8 cellular contexts compared by ENCODE assay signal in genomic region chr16:27242398-27242797, GRCh38.
DNase-seq lines count a peak whose midpoint lies in the region; ATAC-seq and TF ChIP-seq lines count a peak whose summit lies in the region.

No MANE protein-coding gene starts in this region.

- H3K4me2 ChIP-seq in MM.1S (ENCODE audit: low read depth, low read length): peak overlapping the region; percentile 72

- H4K20me1 ChIP-seq in MM.1S (ENCODE audit: insufficient read depth, low read length): no peaks in the 10 kb centered on the region

- H3K79me2 ChIP-seq in ACC112 (ENCODE audit: control insufficient read depth, insufficient read depth, low read length, unreplicated experiment) (peaks cover 26% of the 10 kb centered on the region), MM.1S (ENCODE audit: low read length) (no peaks in the 10 kb centered on the region)

- no peak for ATAC-seq in HG03469 (IDR thresholded peaks at IDR 0.05; ENCODE audit: unreplicated experiment)

- TF ChIP-seq CTCF in MM.1S (IDR thresholded peaks at IDR 0.05; ENCODE audit: low read length) (no peak), coronary artery (IDR thresholded peaks at IDR 0.05) (no peak), neutrophil (IDR thresholded peaks at IDR 0.05) (no peak)

- H2AFZ ChIP-seq in ACC112 (ENCODE audit: low read length, unreplicated experiment) (no peak overlapping the region), MM.1S (ENCODE audit: low read length) (no peak overlapping the region)

- H3K27ac ChIP-seq in ACC112 (ENCODE audit: low read depth, low read length) (peak overlapping the region; percentile 89), MM.1S (ENCODE audit: low read length) (peak overlapping the region; percentile 66), coronary artery (peak overlapping the region; percentile 73 to 92), neutrophil (peak overlapping the region; percentile 50)

- peaks cover 55% of the 10 kb centered on the region for H3K4me1 ChIP-seq in ACC112 (ENCODE audit: control insufficient read depth, insufficient read depth, low read length, unreplicated experiment)
- peaks cover 5% of the 10 kb centered on the region; the same call in 1 of the 2 replicates for H3K4me1 ChIP-seq in MM.1S (ENCODE audit: low read length)
- H3K4me1 ChIP-seq in neutrophil (ENCODE audit: control insufficient read depth in 1 of 2, insufficient read depth in 1 of 2, low read depth in 1 of 2, low read length in 1 of 2): peaks cover 37 to 39% of the 10 kb centered on the region in 2 experiments

- H3K9me2 ChIP-seq in MM.1S (replicated peaks; ENCODE audit: insufficient read depth, low read length): no peaks in the 10 kb centered on the region

- no peaks in the 10 kb centered on the region for H3K36me3 ChIP-seq in ACC112 (ENCODE audit: insufficient read depth, low read length)
- H3K36me3 ChIP-seq in MM.1S (replicated peaks; ENCODE audit: insufficient read depth, low read length): no peaks in the 10 kb centered on the region
- peaks cover 4% of the 10 kb centered on the region for H3K36me3 ChIP-seq in neutrophil

- H3K9ac ChIP-seq in MM.1S (ENCODE audit: low read length): peak overlapping the region; percentile 33; the same call in 1 of the 2 replicates

- H3K27me3 ChIP-seq in ACC112 (ENCODE audit: insufficient read depth, low read length): no peaks in the 10 kb centered on the region
- no peaks in the 10 kb centered on the region for H3K27me3 ChIP-seq in MM.1S (replicated peaks; ENCODE audit: insufficient read depth, low read length)
- H3K27me3 ChIP-seq in neutrophil: no peaks in the 10 kb centered on the region

- DNase-seq in MM.1S (no peak), coronary artery (ENCODE audit: low spot score) (no peak), NCI-H526 (lab: John Stamatoyannopoulos, UW) (no peak), NCI-H1694 (lab: John Stamatoyannopoulos, UW) (no peak), NCI-H510A (lab: John Stamatoyannopoulos, UW) (no peak)

- H3K9me3 ChIP-seq in MM.1S (replicated peaks; ENCODE audit: insufficient read depth, low read length) (no peaks in the 10 kb centered on the region), neutrophil (no peaks in the 10 kb centered on the region)

- peaks cover 12% of the 10 kb centered on the region; the same call in 1 of the 2 replicates for H3F3A ChIP-seq in MM.1S (ENCODE audit: insufficient read depth, low read length)

- H3K4me3 ChIP-seq in ACC112 (ENCODE audit: low read depth, low read length): peak overlapping the region; percentile 58
- peak overlapping the region; percentile 29 for H3K4me3 ChIP-seq in MM.1S (ENCODE audit: low read length)
- H3K4me3 ChIP-seq in coronary artery: peak overlapping the region; percentile 65
- H3K4me3 ChIP-seq in neutrophil (ENCODE audit: low read depth in 1 of 2, low read length in 1 of 2): peak overlapping the region; percentile 10 to 41
